ENCODE assay signal across 15 cellular contexts in the genomic region with DNA sequence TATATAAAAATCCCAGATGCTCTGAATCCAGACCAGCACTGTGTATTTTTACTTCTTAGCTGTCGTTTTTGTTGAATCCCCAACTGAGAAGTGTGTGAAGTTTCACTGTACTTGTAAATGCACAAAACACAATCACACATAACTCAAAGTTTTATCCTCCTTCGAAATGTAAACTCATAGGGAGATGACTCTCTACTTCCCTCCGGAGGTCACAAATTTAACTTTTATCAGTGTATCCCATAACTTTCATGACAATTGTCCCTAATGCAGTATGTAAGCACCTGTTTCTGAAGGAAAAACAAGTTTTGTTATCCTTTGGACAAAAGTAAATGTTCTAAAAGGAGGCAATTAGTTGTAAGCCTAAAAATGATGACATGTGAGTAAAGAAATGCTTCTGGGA.
DNase-seq lines count a peak whose midpoint lies in the region; ATAC-seq and TF ChIP-seq lines count a peak whose summit lies in the region.
"Had no signal": no experiment of that assay in that cellular context is flagged by ENCODE, and none has a peak within 500 bp of the region (broad histone marks: within the 10 kb centered on the region; RNA-seq: fewer than 3 reads in every experiment).

No MANE protein-coding gene starts in this region.

- H3K9me3 Mint-ChIP-seq in activated T-helper 17 cell treated with anti-CD3 and anti-CD28 coated beads, Interleukin-2, amount 50 U/mL, for 72 hours: peaks cover 4% of the 10 kb centered on the region
- H3K9me3 Mint-ChIP-seq in activated CD4-positive, alpha-beta T cell treated with anti-CD3 and anti-CD28 coated beads, Interleukin-2, amount 10 ng/mL, durations not matched to agents 7 days and 5 days: no peaks in the 10 kb centered on the region
- H3K9me3 Mint-ChIP-seq: effector memory CD8-positive, alpha-beta T cell had no signal

- no peaks in the 10 kb centered on the region for H3K27me3 ChIP-seq in RWPE2 (ENCODE audit: insufficient read depth, poor library complexity, severe bottlenecking)
- H3K27me3 ChIP-seq: left lung had no signal

- H3K36me3 Mint-ChIP-seq in activated T-helper 17 cell treated with anti-CD3 and anti-CD28 coated beads, Interleukin-2, amount 50 U/mL, for 72 hours (ENCODE audit: low read depth): no peaks in the 10 kb centered on the region
- H3K36me3 Mint-ChIP-seq in activated CD4-positive, alpha-beta T cell treated with anti-CD3 and anti-CD28 coated beads, Interleukin-2, amount 10 ng/mL, durations not matched to agents 7 days and 5 days (ENCODE audit: low read depth): no peaks in the 10 kb centered on the region
- H3K36me3 Mint-ChIP-seq: IgD-negative memory B cell had no signal

- no peaks in the 10 kb centered on the region for H3K27me3 Mint-ChIP-seq in activated T-helper 17 cell treated with anti-CD3 and anti-CD28 coated beads, Interleukin-2, amount 50 U/mL, for 72 hours
- H3K27me3 Mint-ChIP-seq in activated CD4-positive, alpha-beta T cell treated with anti-CD3 and anti-CD28 coated beads, Interleukin-2, amount 10 ng/mL, durations not matched to agents 7 days and 5 days: no peaks in the 10 kb centered on the region
- H3K27me3 Mint-ChIP-seq: CD4-positive, alpha-beta T cell; effector memory CD8-positive, alpha-beta T cell; IgD-negative memory B cell had no signal

- CTCF ChIA-PET in HEK293T (lab: Yijun Ruan, JAX): no interaction called here
- CTCF ChIA-PET in activated CD4-positive, alpha-beta T cell treated with anti-CD3 and anti-CD28 coated beads, Interleukin-2, amount 10 ng/mL, durations not matched to agents 7 days and 5 days (lab: Charles Lee): no interaction called here

- POLR2A ChIA-PET in HEK293T (lab: Yijun Ruan, JAX): no interaction called here
- POLR2A ChIA-PET in activated CD4-positive, alpha-beta T cell treated with anti-CD3 and anti-CD28 coated beads, Interleukin-2, amount 10 ng/mL, durations not matched to agents 7 days and 5 days (lab: Charles Lee): no interaction called here

- ATAC-seq in RWPE2 (ENCODE audit: low read depth): no peak
- no peak for ATAC-seq in activated T-helper 17 cell treated with anti-CD3 and anti-CD28 coated beads, Interleukin-2, amount 50 U/mL, for 72 hours (replicated peaks)
- ATAC-seq: effector memory CD8-positive, alpha-beta T cell; left lung had no signal

- TF ChIP-seq CTCF in C4-2B (conservative IDR thresholded peaks at IDR 0.05): peak; percentile 27
- TF ChIP-seq CTCF in RWPE2 (IDR thresholded peaks at IDR 0.05; ENCODE audit: poor library complexity, severe bottlenecking): peak; percentile 21

- no peaks in the 10 kb centered on the region for H3K9me3 ChIP-seq in RWPE2 (ENCODE audit: severe bottlenecking)
- H3K9me3 ChIP-seq: left lung had no signal

- H3K4me3 ChIP-seq in RWPE2 (ENCODE audit: severe bottlenecking): no peak overlapping the region
- H3K4me3 ChIP-seq: left lung, SK-N-MC had no signal

- no peaks in the 10 kb centered on the region for H3K4me1 Mint-ChIP-seq in activated T-helper 17 cell treated with anti-CD3 and anti-CD28 coated beads, Interleukin-2, amount 50 U/mL, for 72 hours
- no peaks in the 10 kb centered on the region for H3K4me1 Mint-ChIP-seq in activated CD4-positive, alpha-beta T cell treated with anti-CD3 and anti-CD28 coated beads, Interleukin-2, amount 10 ng/mL, durations not matched to agents 7 days and 5 days
- H3K4me1 Mint-ChIP-seq: IgD-negative memory B cell had no signal

- DNase-seq in HEK293T (ENCODE audit: extremely low spot score) (peak; percentile 21), RWPE2 (ENCODE audit: low spot score) (no peak), glomerular visceral epithelial cell (ENCODE audit: extremely low spot score) (peak; percentile 5), H4 (ENCODE audit: low spot score) (no peak), UCSD-AML1 (lab: John Stamatoyannopoulos, UW; ENCODE audit: unreplicated experiment) (no peak)
- DNase-seq in activated CD4-positive, alpha-beta T cell treated with anti-CD3 and anti-CD28 coated beads, Interleukin-2, amount 10 ng/mL, durations not matched to agents 7 days and 5 days: no peak
- DNase-seq: CD4-positive, alpha-beta T cell; effector memory CD8-positive, alpha-beta T cell; head of caudate nucleus; left lung had no signal

- H3K27ac Mint-ChIP-seq in activated T-helper 17 cell treated with anti-CD3 and anti-CD28 coated beads, Interleukin-2, amount 50 U/mL, for 72 hours: no peak overlapping the region
- no peak overlapping the region for H3K27ac Mint-ChIP-seq in activated CD4-positive, alpha-beta T cell treated with anti-CD3 and anti-CD28 coated beads, Interleukin-2, amount 10 ng/mL, durations not matched to agents 7 days and 5 days
- H3K27ac Mint-ChIP-seq: activated T-helper 2 cell treated with anti-CD3 and anti-CD28 coated beads, Interferon-gamma antibody, Interleukin-2, Interleukin-4, amounts not matched to agents 10 μg/mL and 5 μg/mL and 100 μg/mL, durations not matched to agents 14 hours and 24 hours and 36 hours; CD4-positive, alpha-beta T cell; effector memory CD8-positive, alpha-beta T cell; IgD-negative memory B cell had no signal

- H3K36me3 ChIP-seq in RWPE2 (ENCODE audit: low read depth): no peaks in the 10 kb centered on the region
- H3K36me3 ChIP-seq: left lung had no signal

- no peak overlapping the region for H3K4me3 Mint-ChIP-seq in activated T-helper 17 cell treated with anti-CD3 and anti-CD28 coated beads, Interleukin-2, amount 50 U/mL, for 72 hours
- no peak overlapping the region for H3K4me3 Mint-ChIP-seq in activated CD4-positive, alpha-beta T cell treated with anti-CD3 and anti-CD28 coated beads, Interleukin-2, amount 10 ng/mL, durations not matched to agents 7 days and 5 days
- H3K4me3 Mint-ChIP-seq: CD4-positive, alpha-beta T cell; effector memory CD8-positive, alpha-beta T cell; IgD-negative memory B cell had no signal

- H3K4me1 ChIP-seq in RWPE2 (ENCODE audit: insufficient read depth, poor library complexity, severe bottlenecking): no peaks in the 10 kb centered on the region
- H3K4me1 ChIP-seq: left lung had no signal

- H3K27ac ChIP-seq in C4-2B: no peak overlapping the region
- no peak overlapping the region for H3K27ac ChIP-seq in RWPE2 (ENCODE audit: poor library complexity, severe bottlenecking)
- H3K27ac ChIP-seq: left lung, SK-N-MC had no signal

TF ChIP-seq in HEK293T, 16 proteins besides CTCF, POLR2A, EP300 and RAD21:
- TF ChIP-seq SUZ12 (IDR thresholded peaks at IDR 0.05): no peak
- TF ChIP-seq LEF1 (IDR thresholded peaks at IDR 0.05; ENCODE audit: borderline replicate concordance): no peak
- TF ChIP-seq CTBP1 (IDR thresholded peaks at IDR 0.05; ENCODE audit: borderline replicate concordance): no peak
- TF ChIP-seq L3MBTL2 (conservative IDR thresholded peaks at IDR 0.05): no peak
- no peak for TF ChIP-seq ZNF384 (IDR thresholded peaks at IDR 0.05)
- no peak for TF ChIP-seq FOXK2 (IDR thresholded peaks at IDR 0.05)
- no peak for TF ChIP-seq SP1 (IDR thresholded peaks at IDR 0.05)
- TF ChIP-seq HDGF (IDR thresholded peaks at IDR 0.05; ENCODE audit: borderline replicate concordance): no peak
- no peak for TF ChIP-seq TARDBP (IDR thresholded peaks at IDR 0.05)
- no peak for TF ChIP-seq ELF4 (IDR thresholded peaks at IDR 0.05)
- TF ChIP-seq, protein P1, sequence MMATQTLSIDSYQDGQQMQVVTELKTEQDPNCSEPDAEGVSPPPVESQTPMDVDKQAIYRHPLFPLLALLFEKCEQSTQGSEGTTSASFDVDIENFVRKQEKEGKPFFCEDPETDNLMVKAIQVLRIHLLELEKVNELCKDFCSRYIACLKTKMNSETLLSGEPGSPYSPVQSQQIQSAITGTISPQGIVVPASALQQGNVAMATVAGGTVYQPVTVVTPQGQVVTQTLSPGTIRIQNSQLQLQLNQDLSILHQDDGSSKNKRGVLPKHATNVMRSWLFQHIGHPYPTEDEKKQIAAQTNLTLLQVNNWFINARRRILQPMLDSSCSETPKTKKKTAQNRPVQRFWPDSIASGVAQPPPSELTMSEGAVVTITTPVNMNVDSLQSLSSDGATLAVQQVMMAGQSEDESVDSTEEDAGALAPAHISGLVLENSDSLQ (IDR thresholded peaks at IDR 0.05): no peak
- no peak for TF ChIP-seq BHLHE40 (IDR thresholded peaks at IDR 0.05; ENCODE audit: borderline replicate concordance)
- TF ChIP-seq ARNT (IDR thresholded peaks at IDR 0.05): no peak
- TF ChIP-seq FOXA1 (IDR thresholded peaks at IDR 0.05): no peak
- TF ChIP-seq NFRKB (IDR thresholded peaks at IDR 0.05): no peak
- no peak for TF ChIP-seq FOXM1 (IDR thresholded peaks at IDR 0.05; ENCODE audit: borderline replicate concordance)

Comparison
In these comparisons a context has a peak if more than half of its experiments do, and no peak if none do; other contexts are left out.
1. DNase-seq: peak in HEK293T (single experiment) and glomerular visceral epithelial cell (single experiment); none in RWPE2 (single experiment), H4 (single experiment), UCSD-AML1 (single experiment) and activated CD4-positive, alpha-beta T cell treated with anti-CD3 and anti-CD28 coated beads, Interleukin-2, amount 10 ng/mL, durations not matched to agents 7 days and 5 days (single experiment).